9 cellular contexts compared by ENCODE assay signal in the genomic region with DNA sequence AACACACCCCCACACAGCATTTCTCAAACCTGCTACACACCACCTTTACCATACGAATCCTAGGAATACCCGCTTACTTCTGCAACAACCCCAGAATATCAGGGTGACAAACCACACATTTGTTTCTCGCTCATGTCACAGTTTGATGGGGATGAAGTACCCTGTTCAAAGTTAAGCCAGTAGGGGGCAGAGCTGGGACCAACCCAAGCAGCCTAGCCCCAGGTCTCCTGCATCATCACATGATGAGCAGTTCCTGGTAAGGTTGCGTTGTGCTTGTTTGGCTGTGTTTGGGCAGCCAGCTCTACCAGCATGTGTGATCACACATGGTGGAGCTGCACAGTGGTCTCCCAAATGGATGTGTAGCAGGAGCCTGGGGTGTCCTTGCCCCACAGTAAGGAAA.
DNase-seq lines count a peak whose midpoint lies in the region; ATAC-seq and TF ChIP-seq lines count a peak whose summit lies in the region.
"Had no signal": no experiment of that assay in that cellular context is flagged by ENCODE, and none has a peak within 500 bp of the region (broad histone marks: within the 10 kb centered on the region; RNA-seq: fewer than 3 reads in every experiment).

No MANE protein-coding gene starts in this region.

- POLR2A ChIA-PET in activated CD4-positive, alpha-beta memory T cell treated with anti-CD3 and anti-CD28 coated beads, Interleukin-2, amount 10 ng/mL, durations not matched to agents 7 days and 5 days (lab: Charles Lee) = no interaction called here

- TF ChIP-seq CTCF in AG10803 (conservative IDR thresholded peaks at IDR 0.05; ENCODE audit: low read length) (peak; percentile 42; the same call in 1 of the 2 replicates), lower lobe of right lung (IDR thresholded peaks at IDR 0.05) (no peak)

- no peaks in the 10 kb centered on the region for H3K9me3 Mint-ChIP-seq in activated CD4-positive, alpha-beta memory T cell treated with anti-CD3 and anti-CD28 coated beads, Interleukin-2, amount 10 ng/mL, durations not matched to agents 7 days and 5 days

- H3K36me3 Mint-ChIP-seq in activated CD4-positive, alpha-beta memory T cell treated with anti-CD3 and anti-CD28 coated beads, Interleukin-2, amount 10 ng/mL, durations not matched to agents 7 days and 5 days (ENCODE audit: low read depth) = no peaks in the 10 kb centered on the region

- no peaks in the 10 kb centered on the region for H3K9me2 ChIP-seq in GM23248 (ENCODE audit: insufficient read depth)

- 38 to 41% methylated on average over 4 of the region's 4 CpGs for WGBS in GM23248 (ENCODE audit: low coverage in 1 of 2, low lambda C conversion rate in 2 of 2, missing lambda C conversion rate in 2 of 2), 2 experiments

- H3K4me3 Mint-ChIP-seq in activated CD4-positive, alpha-beta memory T cell treated with anti-CD3 and anti-CD28 coated beads, Interleukin-2, amount 10 ng/mL, durations not matched to agents 7 days and 5 days = no peak overlapping the region

- H3K4me1 ChIP-seq in GM23248 (ENCODE audit: insufficient read depth) (no peaks in the 10 kb centered on the region), lower lobe of right lung (no peaks in the 10 kb centered on the region)

- H3K36me3 ChIP-seq in GM23248 (ENCODE audit: low read depth) = no peaks in the 10 kb centered on the region
- H3K36me3 ChIP-seq in lower lobe of right lung = no peaks in the 10 kb centered on the region

- no peak overlapping the region for H3K9ac ChIP-seq in GM23248

- no peak overlapping the region for H3K4me2 ChIP-seq in GM23248 (ENCODE audit: unreplicated experiment)

- intact Hi-C loops in lower lobe of right lung (cut with DNase I) = no loop called here
- intact Hi-C loops in cardiac septum (cut with DNase I) = no loop called here

- ATAC-seq in lower lobe of right lung = no peak
- no peak for ATAC-seq in GM19452 (IDR thresholded peaks at IDR 0.05; ENCODE audit: unreplicated experiment)

- H3F3A ChIP-seq in GM23248 (ENCODE audit: insufficient read depth) = no peaks in the 10 kb centered on the region

- no peak overlapping the region for H3K27ac ChIP-seq in GM23248
- no peak overlapping the region for H3K27ac ChIP-seq in lower lobe of right lung

- no peak overlapping the region for H2AFZ ChIP-seq in GM23248

- no peaks in the 10 kb centered on the region for H3K79me2 ChIP-seq in GM23248 (ENCODE audit: insufficient read depth)

- H4K20me1 ChIP-seq in GM23248 (ENCODE audit: insufficient read depth) = no peaks in the 10 kb centered on the region

- in situ Hi-C loops in GM23248 (cut with MboI) = no loop called here

- H3K9me3 ChIP-seq in GM23248 (ENCODE audit: low read depth) = no peaks in the 10 kb centered on the region
- no peaks in the 10 kb centered on the region for H3K9me3 ChIP-seq in lower lobe of right lung

- no peaks in the 10 kb centered on the region for H3K4me1 Mint-ChIP-seq in activated CD4-positive, alpha-beta memory T cell treated with anti-CD3 and anti-CD28 coated beads, Interleukin-2, amount 10 ng/mL, durations not matched to agents 7 days and 5 days

- H3K27me3 Mint-ChIP-seq in activated CD4-positive, alpha-beta memory T cell treated with anti-CD3 and anti-CD28 coated beads, Interleukin-2, amount 10 ng/mL, durations not matched to agents 7 days and 5 days = no peaks in the 10 kb centered on the region

- H3K4me3 ChIP-seq in AG10803 (ENCODE audit: low read length) (no peak overlapping the region), GM23248 (no peak overlapping the region), lower lobe of right lung (no peak overlapping the region)

- CTCF ChIA-PET in activated CD4-positive, alpha-beta memory T cell treated with anti-CD3 and anti-CD28 coated beads, Interleukin-2, amount 10 ng/mL, durations not matched to agents 7 days and 5 days (lab: Charles Lee) = no interaction called here

- DNase-seq in AG10803 (ENCODE audit: low read depth) (peak; percentile 16), GM23248 (peak; percentile 53), iris pigment epithelial cell (ENCODE audit: low read depth) (peak; percentile 34), lower lobe of right lung (no peak), T-helper 9 cell (no peak), cardiac septum (ENCODE audit: low spot score) (no peak)
- DNase-seq in activated CD4-positive, alpha-beta memory T cell treated with anti-CD3 and anti-CD28 coated beads, Interleukin-2, amount 10 ng/mL, durations not matched to agents 7 days and 5 days = peak; percentile 17
- DNase-seq: SHP77 treated with DMSO at 0.1 percent for 48 hours had no signal

- peaks cover 18% of the 10 kb centered on the region for H3K27me3 ChIP-seq in GM23248 (replicated peaks; ENCODE audit: insufficient read depth)
- no peaks in the 10 kb centered on the region for H3K27me3 ChIP-seq in lower lobe of right lung (ENCODE audit: low read depth)

- no peak overlapping the region for H3K27ac Mint-ChIP-seq in activated CD4-positive, alpha-beta memory T cell treated with anti-CD3 and anti-CD28 coated beads, Interleukin-2, amount 10 ng/mL, durations not matched to agents 7 days and 5 days

Comparison
In these comparisons a context has a peak if more than half of its experiments do, and no peak if none do; other contexts are left out.
1. DNase-seq: peak in AG10803 (single experiment), GM23248 (single experiment), activated CD4-positive, alpha-beta memory T cell treated with anti-CD3 and anti-CD28 coated beads, Interleukin-2, amount 10 ng/mL, durations not matched to agents 7 days and 5 days (single experiment) and iris pigment epithelial cell (single experiment); none in lower lobe of right lung (single experiment), T-helper 9 cell (single experiment) and cardiac septum (single experiment).